In the genomic region with DNA sequence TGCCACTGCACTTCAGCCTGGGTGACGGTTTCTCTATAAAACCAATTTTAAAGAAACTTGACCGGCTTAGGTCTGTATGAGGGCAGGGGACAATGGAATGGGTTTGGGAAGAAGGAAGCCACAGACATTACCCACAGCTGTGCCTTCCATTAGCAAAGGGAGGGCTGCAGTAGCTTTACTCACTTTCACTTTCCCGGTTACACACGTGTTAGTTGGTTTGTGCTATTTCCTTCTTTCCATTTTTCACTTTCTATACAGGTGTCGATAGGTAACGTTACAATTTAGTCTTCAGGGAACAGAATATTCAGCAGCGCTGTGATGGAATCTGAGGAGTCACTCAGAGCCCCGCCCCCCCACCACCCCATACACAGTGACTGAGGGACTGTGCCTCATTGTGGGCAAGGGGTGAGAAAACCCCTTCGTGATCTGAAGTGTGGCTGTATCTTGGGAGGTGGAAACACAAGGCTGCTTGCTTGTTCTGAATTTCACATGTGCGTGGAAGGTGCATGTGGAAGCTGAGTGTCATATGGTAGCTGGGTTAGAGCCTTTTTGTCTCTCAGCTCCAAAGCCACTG, we compare ENCODE assay signal across 9 cellular contexts. TPM values are rescaled to one million over a fixed set of nuclear protein-coding genes. Genes with fewer than 3 reads are reported as not detected.
DNase-seq lines count a peak whose midpoint lies in the region; ATAC-seq lines count a peak whose summit lies in the region.
"Had no signal": no experiment of that assay in that cellular context is flagged by ENCODE, and none has a peak within 500 bp of the region (broad histone marks: within the 10 kb centered on the region; RNA-seq: fewer than 3 reads in every experiment).

No MANE protein-coding gene starts in this region.

- H3K4me3 Mint-ChIP-seq in activated CD4-positive, alpha-beta T cell treated with anti-CD3 and anti-CD28 coated beads, Interleukin-2, amount 10 ng/mL, durations not matched to agents 7 days and 5 days: peak overlapping the region; percentile 44

- peaks cover 34% of the 10 kb centered on the region for H3K27me3 Mint-ChIP-seq in activated CD4-positive, alpha-beta T cell treated with anti-CD3 and anti-CD28 coated beads, Interleukin-2, amount 10 ng/mL, durations not matched to agents 7 days and 5 days

- DNase-seq in NOMO-1 treated with DMSO at 0.1 percent for 48 hours (lab: John Stamatoyannopoulos, UW; ENCODE audit: unreplicated experiment): peak; percentile 7
- DNase-seq in NOMO-1 treated with dmso at 0.1 percent for 144 hours (lab: John Stamatoyannopoulos, UW; ENCODE audit: unreplicated experiment): no peak
- peak; percentile 28 for DNase-seq in activated CD4-positive, alpha-beta T cell treated with anti-CD3 and anti-CD28 coated beads, Interleukin-2, amount 10 ng/mL, durations not matched to agents 7 days and 5 days
- peak; percentile 14 for DNase-seq in stimulated activated CD4-positive, alpha-beta T cell treated with anti-CD3 and anti-CD28 coated beads, Interleukin-1b, Interleukin-23, amount 100 ng/mL, for 48 hours
- no peak for DNase-seq in H4 (ENCODE audit: low spot score)
- no peak for DNase-seq in pons (ENCODE audit: low spot score)
- DNase-seq in stimulated activated CD8-positive, alpha-beta memory T cell treated with anti-CD3 and anti-CD28 coated beads, Interleukin-4, amount 100 ng/mL, for 48 hours: no peak
- DNase-seq: 8988T had no signal

- CTCF ChIA-PET in activated CD4-positive, alpha-beta T cell treated with anti-CD3 and anti-CD28 coated beads, Interleukin-2, amount 10 ng/mL, durations not matched to agents 7 days and 5 days (lab: Charles Lee): interaction anchor here (0.7 to 2.0 kb wide), 3 partner anchors 12 to 21 kb away, joined by 3 to 6 read pairs (median 3); no protein-coding TSS in a partner anchor

- H3K9me3 Mint-ChIP-seq in activated CD4-positive, alpha-beta T cell treated with anti-CD3 and anti-CD28 coated beads, Interleukin-2, amount 10 ng/mL, durations not matched to agents 7 days and 5 days: no peaks in the 10 kb centered on the region

- H3K4me1 Mint-ChIP-seq in activated CD4-positive, alpha-beta T cell treated with anti-CD3 and anti-CD28 coated beads, Interleukin-2, amount 10 ng/mL, durations not matched to agents 7 days and 5 days: peaks cover 24% of the 10 kb centered on the region

- peak overlapping the region; percentile 50 for H3K27ac Mint-ChIP-seq in activated CD4-positive, alpha-beta T cell treated with anti-CD3 and anti-CD28 coated beads, Interleukin-2, amount 10 ng/mL, durations not matched to agents 7 days and 5 days

- peak; percentile 53 for ATAC-seq in HG02610 (IDR thresholded peaks at IDR 0.05; ENCODE audit: unreplicated experiment)

- H3K36me3 Mint-ChIP-seq in activated CD4-positive, alpha-beta T cell treated with anti-CD3 and anti-CD28 coated beads, Interleukin-2, amount 10 ng/mL, durations not matched to agents 7 days and 5 days (ENCODE audit: low read depth): no peaks in the 10 kb centered on the region

- POLR2A ChIA-PET in activated CD4-positive, alpha-beta T cell treated with anti-CD3 and anti-CD28 coated beads, Interleukin-2, amount 10 ng/mL, durations not matched to agents 7 days and 5 days (lab: Charles Lee): no interaction called here

RNA-seq across cellular contexts. Expression of a gene that starts 44.8 kb away (rescaled TPM):
- 1,000 to 10,000 TPM; 2,113 to 2,760 TPM for total RNA-seq in activated CD4-positive, alpha-beta T cell treated with anti-CD3 and anti-CD28 coated beads, Interleukin-2, amount 10 ng/mL, durations not matched to agents 7 days and 5 days
- 1,359 and 1,427 TPM in 2 replicates for total RNA-seq in H4 (2014; rRNA removed; shearing (Covaris generic))

Comparison
In these comparisons a context has a peak if more than half of its experiments do, and no peak if none do; other contexts are left out.
1. DNase-seq: peak in NOMO-1 treated with DMSO at 0.1 percent for 48 hours (single experiment), activated CD4-positive, alpha-beta T cell treated with anti-CD3 and anti-CD28 coated beads, Interleukin-2, amount 10 ng/mL, durations not matched to agents 7 days and 5 days (single experiment) and stimulated activated CD4-positive, alpha-beta T cell treated with anti-CD3 and anti-CD28 coated beads, Interleukin-1b, Interleukin-23, amount 100 ng/mL, for 48 hours (single experiment); none in NOMO-1 treated with dmso at 0.1 percent for 144 hours (single experiment), H4 (single experiment), pons (single experiment) and stimulated activated CD8-positive, alpha-beta memory T cell treated with anti-CD3 and anti-CD28 coated beads, Interleukin-4, amount 100 ng/mL, for 48 hours (single experiment).